In genomic region chr20:51583073-51583472, GRCh38 we compare ENCODE assay signal across 19 cellular contexts. TPM values are rescaled to one million over a fixed set of nuclear protein-coding genes. Genes with fewer than 3 reads are reported as not detected.
A peak's percentile ranks its signal among the peaks of the same experiment; 100 is the strongest.
DNase-seq lines count a peak whose midpoint lies in the region; TF ChIP-seq lines count a peak whose summit lies in the region.
"Had no signal": no experiment of that assay in that cellular context is flagged by ENCODE, and none has a peak within 500 bp of the region (broad histone marks: within the 10 kb centered on the region; RNA-seq: fewer than 3 reads in every experiment).

No MANE protein-coding gene starts in this region.

- no peak overlapping the region for H3K27ac ChIP-seq in stomach
- H3K27ac ChIP-seq: PC-9, RWPE1 had no signal

- H3K4me3 ChIP-seq in stomach = no peak overlapping the region
- H3K4me3 ChIP-seq: PC-9 had no signal

- intact Hi-C loops in stomach (cut with DNase I; ENCODE audit: low total_unique reads) = no loop called here
- intact Hi-C loops in activated T-helper 1 cell treated with anti-CD3 and anti-CD28 coated beads, Interleukin-12 subunit alpha, Interleukin-12 subunit beta, Interleukin-2, Interleukin-4 antibody, amounts not matched to agents 30 ng/mL and 10 ng/mL and 1 ng/mL, durations not matched to agents 14 hours and 24 hours and 36 hours (cut with micrococcal nuclease) = no loop called here

- no peak overlapping the region for H3K27ac Mint-ChIP-seq in activated T-helper 1 cell treated with anti-CD3 and anti-CD28 coated beads, Interleukin-12 subunit alpha, Interleukin-12 subunit beta, Interleukin-2, Interleukin-4 antibody, amounts not matched to agents 30 ng/mL and 10 ng/mL and 1 ng/mL, durations not matched to agents 14 hours and 24 hours and 36 hours
- H3K27ac Mint-ChIP-seq: B cell had no signal

- TF ChIP-seq CTCF in stomach (IDR thresholded peaks at IDR 0.05) = no peak

- no peaks in the 10 kb centered on the region for H3K36me3 ChIP-seq in stomach

- TF ChIP-seq EP300 in stomach (IDR thresholded peaks at IDR 0.05) = no peak

- H3K36me3 Mint-ChIP-seq in activated T-helper 1 cell treated with anti-CD3 and anti-CD28 coated beads, Interleukin-12 subunit alpha, Interleukin-12 subunit beta, Interleukin-2, Interleukin-4 antibody, amounts not matched to agents 30 ng/mL and 10 ng/mL and 1 ng/mL, durations not matched to agents 14 hours and 24 hours and 36 hours (ENCODE audit: low read depth) = no peaks in the 10 kb centered on the region

- no peaks in the 10 kb centered on the region for H3K9me3 Mint-ChIP-seq in activated T-helper 1 cell treated with anti-CD3 and anti-CD28 coated beads, Interleukin-12 subunit alpha, Interleukin-12 subunit beta, Interleukin-2, Interleukin-4 antibody, amounts not matched to agents 30 ng/mL and 10 ng/mL and 1 ng/mL, durations not matched to agents 14 hours and 24 hours and 36 hours

- DNase-seq in NCI-H2107 (lab: John Stamatoyannopoulos, UW) (peak; percentile 32), NCI-H2107 treated with DMSO at 0.1 percent for 48 hours (lab: John Stamatoyannopoulos, UW; ENCODE audit: unreplicated experiment) (no peak), NCI-H1417 treated with DMSO at 0.1 percent for 48 hours (lab: John Stamatoyannopoulos, UW) (peak; percentile 16), NCI-H69 (lab: John Stamatoyannopoulos, UW) (peak; percentile 77), stomach (peak; percentile 55), HPDE6-E6E7 (ENCODE audit: extremely low spot score) (no peak)
- no peak for DNase-seq in activated CD8-positive, alpha-beta memory T cell treated with anti-CD3 and anti-CD28 coated beads, Interleukin-2, amount 50 U/mL, for 4 hours
- no peak for DNase-seq in activated T-helper 1 cell treated with anti-CD3 and anti-CD28 coated beads, Interleukin-12 subunit alpha, Interleukin-12 subunit beta, Interleukin-2, Interleukin-4 antibody, amounts not matched to agents 30 ng/mL and 10 ng/mL and 1 ng/mL, durations not matched to agents 14 hours and 24 hours and 36 hours (ENCODE audit: low spot score)
- DNase-seq: 8988T, DMS53, EL, GOT3, NCI-H446 treated with DMSO at 0.1 percent for 48 hours, NCI-H82, PC-9, SIG-M5, T-helper 1 cell had no signal

- no peaks in the 10 kb centered on the region for H3K4me1 ChIP-seq in stomach

- H3K27me3 Mint-ChIP-seq in activated T-helper 1 cell treated with anti-CD3 and anti-CD28 coated beads, Interleukin-12 subunit alpha, Interleukin-12 subunit beta, Interleukin-2, Interleukin-4 antibody, amounts not matched to agents 30 ng/mL and 10 ng/mL and 1 ng/mL, durations not matched to agents 14 hours and 24 hours and 36 hours (ENCODE audit: insufficient read depth) = peaks cover 7% of the 10 kb centered on the region

- TF ChIP-seq POLR2A in stomach (IDR thresholded peaks at IDR 0.05) = no peak

- peaks cover 9% of the 10 kb centered on the region for H3K4me1 Mint-ChIP-seq in activated T-helper 1 cell treated with anti-CD3 and anti-CD28 coated beads, Interleukin-12 subunit alpha, Interleukin-12 subunit beta, Interleukin-2, Interleukin-4 antibody, amounts not matched to agents 30 ng/mL and 10 ng/mL and 1 ng/mL, durations not matched to agents 14 hours and 24 hours and 36 hours (ENCODE audit: low read depth)

- H3K4me3 Mint-ChIP-seq in activated T-helper 1 cell treated with anti-CD3 and anti-CD28 coated beads, Interleukin-12 subunit alpha, Interleukin-12 subunit beta, Interleukin-2, Interleukin-4 antibody, amounts not matched to agents 30 ng/mL and 10 ng/mL and 1 ng/mL, durations not matched to agents 14 hours and 24 hours and 36 hours = no peak overlapping the region
- H3K4me3 Mint-ChIP-seq: B cell had no signal

- no peaks in the 10 kb centered on the region for H3K9me3 ChIP-seq in stomach

- WGBS in stomach, 5 donors = 24 to 76% (median 53%) methylated on average over 13 of the region's 13 CpGs

- H3K27me3 ChIP-seq in stomach = no peaks in the 10 kb centered on the region

RNA-seq across cellular contexts. Expression of gene NFATC2, which starts 40.6 kb away (rescaled TPM):
- 10 to 100 TPM in 4 of 5 donors, 1 to 10 TPM in 1; 7.0 to 31.9 (median 11.4) TPM for total RNA-seq in stomach
- 1 to 10 TPM; 1.4 to 6.3 (median 3.2) TPM for polyA plus RNA-seq in stomach
- total RNA-seq in activated T-helper 1 cell treated with anti-CD3 and anti-CD28 coated beads, Interleukin-12 subunit alpha, Interleukin-12 subunit beta, Interleukin-2, Interleukin-4 antibody, amounts not matched to agents 30 ng/mL and 10 ng/mL and 1 ng/mL, durations not matched to agents 14 hours and 24 hours and 36 hours = 84.0 and 86.4 TPM in 2 replicates

Comparison
In these comparisons a context has a peak if more than half of its experiments do, and no peak if none do; other contexts are left out.
1. DNase-seq: peak in NCI-H2107 (single experiment), NCI-H1417 treated with DMSO at 0.1 percent for 48 hours (single experiment), NCI-H69 (single experiment) and stomach (single experiment); none in NCI-H2107 treated with DMSO at 0.1 percent for 48 hours (single experiment), activated CD8-positive, alpha-beta memory T cell treated with anti-CD3 and anti-CD28 coated beads, Interleukin-2, amount 50 U/mL, for 4 hours (single experiment), HPDE6-E6E7 (single experiment) and activated T-helper 1 cell treated with anti-CD3 and anti-CD28 coated beads, Interleukin-12 subunit alpha, Interleukin-12 subunit beta, Interleukin-2, Interleukin-4 antibody, amounts not matched to agents 30 ng/mL and 10 ng/mL and 1 ng/mL, durations not matched to agents 14 hours and 24 hours and 36 hours (single experiment).